Comparison of ENCODE assay signal across 22 cellular contexts in genomic region chr16:16890964-16891363, GRCh38.
DNase-seq lines count a peak whose midpoint lies in the region; ATAC-seq and TF ChIP-seq lines count a peak whose summit lies in the region.
"Had no signal": no experiment of that assay in that cellular context is flagged by ENCODE, and none has a peak within 500 bp of the region (broad histone marks: within the 10 kb centered on the region; RNA-seq: fewer than 3 reads in every experiment).

No MANE protein-coding gene starts in this region.

- H3K4me2 ChIP-seq in mesendoderm (ENCODE audit: low read length): no peak overlapping the region

- H3K4me3 ChIP-seq in mesendoderm (ENCODE audit: low read length): no peak overlapping the region
- H3K4me3 ChIP-seq: Peyer's patch, SJCRH30 had no signal

- CTCF ChIA-PET in WTC11 (lab: Charles Lee): interaction anchor here (1.0 kb wide), 1 partner anchor 9 kb away, joined by 4 read pairs; no protein-coding TSS in a partner anchor

- no CpG with 5 or more reads among the region's 2 CpGs for WGBS in mesendoderm (ENCODE audit: extremely low coverage, insufficient coverage, low lambda C conversion rate)

- H3K27me3 Mint-ChIP-seq in WTC11 (ENCODE audit: low read depth): no peaks in the 10 kb centered on the region

- H3K4ac ChIP-seq in mesendoderm (ENCODE audit: low read depth, low read length): no peak overlapping the region

- H3K4me3 Mint-ChIP-seq in WTC11: no peak overlapping the region
- H3K4me3 Mint-ChIP-seq: CD8-positive, alpha-beta T cell had no signal

- no peak overlapping the region for H3K18ac ChIP-seq in mesendoderm (ENCODE audit: low read length)

- H4K8ac ChIP-seq in mesendoderm (ENCODE audit: low read depth, low read length): no peak overlapping the region

- no peaks in the 10 kb centered on the region for H3K4me1 ChIP-seq in mesendoderm (ENCODE audit: control insufficient read depth, low read depth, low read length)
- H3K4me1 ChIP-seq: Peyer's patch, SJCRH30 had no signal

- no peak overlapping the region for H2BK120ac ChIP-seq in mesendoderm (ENCODE audit: low read depth, low read length)

- peak; percentile 68 for ATAC-seq in WTC11
- no peak for ATAC-seq in HG03565 (IDR thresholded peaks at IDR 0.05; ENCODE audit: unreplicated experiment)
- no peak for ATAC-seq in GM18868 (IDR thresholded peaks at IDR 0.05; ENCODE audit: unreplicated experiment)
- ATAC-seq: CD8-positive, alpha-beta T cell had no signal

- no peak overlapping the region for H3K27ac ChIP-seq in mesendoderm (ENCODE audit: low read depth, low read length)
- H3K27ac ChIP-seq: Peyer's patch, SJCRH30 had no signal

- H2AK5ac ChIP-seq in mesendoderm (ENCODE audit: low read length): no peak overlapping the region

- POLR2A ChIA-PET in WTC11 (lab: Charles Lee): no interaction called here

- H3K27ac Mint-ChIP-seq in WTC11: no peak overlapping the region
- H3K27ac Mint-ChIP-seq: CD8-positive, alpha-beta T cell had no signal

- H3K79me1 ChIP-seq in mesendoderm (ENCODE audit: low read length): no peaks in the 10 kb centered on the region

- H4K5ac ChIP-seq in mesendoderm (ENCODE audit: low read length): no peak overlapping the region

- no peak overlapping the region for H3K9ac ChIP-seq in mesendoderm (ENCODE audit: low read length)

- no peaks in the 10 kb centered on the region for H3K36me3 Mint-ChIP-seq in WTC11
- H3K36me3 Mint-ChIP-seq: CD8-positive, alpha-beta T cell had no signal

- TF ChIP-seq CTCF in WTC11 (IDR thresholded peaks at IDR 0.05): no peak

- no peaks in the 10 kb centered on the region for H3K79me2 ChIP-seq in mesendoderm (ENCODE audit: control insufficient read depth, insufficient read depth, low read length)

- no peak overlapping the region for H2BK5ac ChIP-seq in mesendoderm (ENCODE audit: low read length)

- no peak overlapping the region for H3K23ac ChIP-seq in mesendoderm (ENCODE audit: low read length)

- no peak overlapping the region for H3K56ac ChIP-seq in mesendoderm (ENCODE audit: low read length)

- H3K4me1 Mint-ChIP-seq in WTC11: no peaks in the 10 kb centered on the region

- DNase-seq in EL (peak; percentile 1), HT1080 (ENCODE audit: low read depth) (peak; percentile 6), WTC11 (ENCODE audit: low spot score) (no peak), mesendoderm (peak; percentile 26), NCI-H774 (lab: John Stamatoyannopoulos, UW) (no peak)
- DNase-seq in activated naive CD4-positive, alpha-beta T cell (lab: John Stamatoyannopoulos, UW): no peak
- DNase-seq: AML-193; C1 segment of cervical spinal cord; Calu3; CD8-positive, alpha-beta T cell; GOT3; KBM-7; NCI-H1092 treated with DMSO at 0.1 percent for 48 hours; NCI-H1436 treated with DMSO at 0.1 percent for 48 hours; NCI-H2029; NCI-H226; NCI-H524; NCI-H82; Peyer's patch had no signal

- no peak overlapping the region for H2BK15ac ChIP-seq in mesendoderm (replicated peaks; ENCODE audit: low read depth)

- H3K36me3 ChIP-seq in mesendoderm (ENCODE audit: control insufficient read depth, insufficient read depth, low read length): no peaks in the 10 kb centered on the region
- H3K36me3 ChIP-seq: Peyer's patch, SJCRH30 had no signal

- peaks cover 8% of the 10 kb centered on the region for H3K9me3 Mint-ChIP-seq in WTC11
- H3K9me3 Mint-ChIP-seq: CD8-positive, alpha-beta T cell had no signal

- H3K27me3 ChIP-seq in mesendoderm (ENCODE audit: insufficient read depth, low read length, poor library complexity): no peaks in the 10 kb centered on the region
- H3K27me3 ChIP-seq: Peyer's patch had no signal

TF ChIP-seq in WTC11, 78 proteins besides CTCF, POLR2A, EP300 and RAD21:
- TF ChIP-seq NFYB (CRISPR knock-in tag; conservative IDR thresholded peaks at IDR 0.05; ENCODE audit: low read depth) (peak; percentile 63), SMAD4 (CRISPR knock-in tag; IDR thresholded peaks at IDR 0.05) (no peak)

Comparison
In these comparisons a context has a peak if more than half of its experiments do, and no peak if none do; other contexts are left out.
1. DNase-seq: peak in EL (single experiment), HT1080 (single experiment) and mesendoderm (single experiment); none in WTC11 (single experiment), activated naive CD4-positive, alpha-beta T cell (0 of 4) and NCI-H774 (single experiment).